In genomic region chr4:168923526-168924194, GRCh38 we compare ENCODE assay signal across 8 cellular contexts.
DNase-seq lines count a peak whose midpoint lies in the region; ATAC-seq and TF ChIP-seq lines count a peak whose summit lies in the region.

No MANE protein-coding gene starts in this region.

- TF ChIP-seq CTCF in AG09319 (IDR thresholded peaks at IDR 0.05; ENCODE audit: low read depth, low read length), result peak; percentile 72
- TF ChIP-seq CTCF in WI38 (IDR thresholded peaks at IDR 0.05; ENCODE audit: low read depth, low read length), result peak; percentile 67
- peak; percentile 91 for TF ChIP-seq CTCF in chondrocyte (IDR thresholded peaks at IDR 0.05)
- TF ChIP-seq CTCF in left lung (IDR thresholded peaks at IDR 0.05), result peak; percentile 49 to 72

- H3K27ac Mint-ChIP-seq in chondrocyte (ENCODE audit: unreplicated experiment), result peak overlapping the region; percentile 89

- no peaks in the 10 kb centered on the region for H3K9me3 Mint-ChIP-seq in chondrocyte (ENCODE audit: low read depth)

- H3K4me1 Mint-ChIP-seq in chondrocyte (ENCODE audit: low read depth), result peaks cover 21% of the 10 kb centered on the region

- no peaks in the 10 kb centered on the region for H3K4me1 ChIP-seq in left lung

- H3K9me3 ChIP-seq in left lung, result no peaks in the 10 kb centered on the region

- no peak for DNase-seq in AG09319 (ENCODE audit: extremely low read depth, low read depth)
- DNase-seq in NCI-H226, result peak; percentile 35
- no peak for DNase-seq in chondrocyte (ENCODE audit: low spot score)
- DNase-seq in left lung, result no peak
- peak; percentile 25 for DNase-seq in stimulated activated CD8-positive, alpha-beta memory T cell treated with anti-CD3 and anti-CD28 coated beads, Interleukin-12 subunit alpha, Interleukin-12 subunit beta, amount 100 ng/mL, for 1 hour (ENCODE audit: low read depth)

- no peaks in the 10 kb centered on the region for H3K27me3 ChIP-seq in left lung

- peak; percentile 80 for ATAC-seq in GM18868 (IDR thresholded peaks at IDR 0.05; ENCODE audit: unreplicated experiment)
- ATAC-seq in HG03280 (IDR thresholded peaks at IDR 0.05; ENCODE audit: unreplicated experiment), result peak; percentile 74
- ATAC-seq in left lung, result peak; percentile 87

- H3K27ac ChIP-seq in left lung, result no peak overlapping the region

- peaks cover 52% of the 10 kb centered on the region for H3K36me3 Mint-ChIP-seq in chondrocyte (ENCODE audit: low read depth)

- intact Hi-C loops in left lung (cut with DNase I), result loop anchor here in 1 of 2 donors (5.0 to 10.0 kb wide), 2 partner anchors 211 to 339 kb away; no protein-coding TSS in a partner anchor

- no peak overlapping the region for H3K4me3 ChIP-seq in WI38 (ENCODE audit: low read depth, low read length)
- H3K4me3 ChIP-seq in left lung, result no peak overlapping the region

- H3K27me3 Mint-ChIP-seq in chondrocyte (ENCODE audit: low read depth), result no peaks in the 10 kb centered on the region

- H3K4me3 Mint-ChIP-seq in chondrocyte (ENCODE audit: unreplicated experiment), result no peak overlapping the region

- H3K36me3 ChIP-seq in left lung, result peaks cover 0 to 17% of the 10 kb centered on the region in 2 donors

Comparison
In these comparisons a context has a peak if more than half of its experiments do, and no peak if none do; other contexts are left out.
1. DNase-seq: peak in NCI-H226 (single experiment) and stimulated activated CD8-positive, alpha-beta memory T cell treated with anti-CD3 and anti-CD28 coated beads, Interleukin-12 subunit alpha, Interleukin-12 subunit beta, amount 100 ng/mL, for 1 hour (single experiment); none in AG09319 (single experiment), chondrocyte (single experiment) and left lung (0 of 2).
2. Peak in every context shown above with its lines, with median percentiles within 50 percentile points of each other: CTCF ChIP-seq and ATAC-seq.